Comparison of ENCODE assay signal across 27 cellular contexts in the genomic region with DNA sequence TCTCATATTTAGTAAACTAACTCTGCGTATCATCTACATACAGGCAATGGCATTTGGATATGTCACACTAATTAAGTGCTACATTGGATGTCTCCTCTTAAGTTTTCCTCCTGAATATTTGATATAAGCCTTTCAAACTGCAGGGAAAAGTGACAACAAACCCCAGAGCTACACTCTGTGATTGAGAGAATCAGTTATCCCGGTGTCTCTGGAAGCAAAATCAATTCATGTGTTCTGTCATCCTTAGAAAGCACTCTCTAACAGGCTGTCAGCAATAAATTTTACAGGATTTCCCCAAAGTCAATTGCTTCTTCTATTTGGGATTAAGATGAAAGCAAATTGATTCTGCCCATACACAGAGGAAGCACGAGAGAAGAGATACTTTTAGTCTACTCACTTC.
"Had no signal": no experiment of that assay in that cellular context is flagged by ENCODE, and none has a peak within 500 bp of the region (broad histone marks: within the 10 kb centered on the region; RNA-seq: fewer than 3 reads in every experiment).

No MANE protein-coding gene starts in this region.

- H3K27me3 ChIP-seq: colonic mucosa, esophagus squamous epithelium, gastrocnemius medialis, heart left ventricle, hepatocyte, left lung had no signal

- H2AFZ ChIP-seq: hepatocyte had no signal

- H3K4me3 ChIP-seq: colonic mucosa, esophagus squamous epithelium, gastrocnemius medialis, heart left ventricle, hepatocyte, left lung, lower lobe of right lung, mucosa of descending colon had no signal

- H3K36me3 ChIP-seq: colonic mucosa, esophagus squamous epithelium, gastrocnemius medialis, heart left ventricle, left lung, lower lobe of right lung had no signal

- H3K27ac ChIP-seq: colonic mucosa, epithelial cell of prostate, esophagus squamous epithelium, gastrocnemius medialis, heart left ventricle, hepatocyte, left lung, lower lobe of right lung had no signal

- H3K4me2 ChIP-seq: hepatocyte had no signal

- ATAC-seq: effector memory CD8-positive, alpha-beta T cell; esophagus mucosa; gastrocnemius medialis; heart left ventricle; left colon; left lung; left ventricle myocardium superior; lower lobe of right lung; mucosa of descending colon had no signal

- H3K79me2 ChIP-seq: hepatocyte had no signal

- H3K9me3 ChIP-seq: colonic mucosa, esophagus squamous epithelium, gastrocnemius medialis, left lung, lower lobe of right lung, mucosa of descending colon had no signal

- DNase-seq: colonic mucosa; cortex of kidney; effector CD8-positive, alpha-beta T cell; effector memory CD8-positive, alpha-beta T cell; endodermal cell; erythroblast; esophagus squamous epithelium; foreskin fibroblast; foreskin melanocyte; gastrocnemius medialis; glutamatergic neuron; heart left ventricle; hypothalamus; immature natural killer cell; islet precursor cell; kidney; kidney glomerular epithelial cell; left colon; left lung; left ventricle myocardium superior; lower lobe of right lung; mesenchymal stem cell; mucosa of descending colon; naive B cell had no signal
